13 cellular contexts compared by ENCODE assay signal in genomic region chr1:55696181-55696580, GRCh38.
DNase-seq lines count a peak whose midpoint lies in the region; ATAC-seq and TF ChIP-seq lines count a peak whose summit lies in the region.
"Had no signal": no experiment of that assay in that cellular context is flagged by ENCODE, and none has a peak within 500 bp of the region (broad histone marks: within the 10 kb centered on the region; RNA-seq: fewer than 3 reads in every experiment).

No MANE protein-coding gene starts in this region.

- no peak for ATAC-seq in GM18870 (IDR thresholded peaks at IDR 0.05; ENCODE audit: unreplicated experiment)

- H3K27ac ChIP-seq in vagina = peak overlapping the region; percentile 67
- H3K27ac ChIP-seq: 22Rv1, HL-60 had no signal

- H3K4me3 ChIP-seq in choroid plexus epithelial cell (ENCODE audit: low read depth, low read length) (no peak overlapping the region), lower leg skin (ENCODE audit: low read depth, poor library complexity, severe bottlenecking) (no peak overlapping the region), vagina (no peak overlapping the region)

- intact Hi-C loops in lower leg skin (cut with DNase I; ENCODE audit: low total_unique reads) (no loop called here), vagina (cut with DNase I) (no loop called here)

- DNase-seq in DMS53 (lab: John Stamatoyannopoulos, UW) = peak; percentile 29
- no peak for DNase-seq in DMS53 treated with DMSO at 0.1 percent for 48 hours (lab: John Stamatoyannopoulos, UW; ENCODE audit: unreplicated experiment)
- peak; percentile 48 for DNase-seq in choroid plexus epithelial cell (ENCODE audit: low read depth)
- DNase-seq in lower leg skin (ENCODE audit: low spot score in 2 of 2) = peak; percentile 57 to 87
- DNase-seq in vagina (ENCODE audit: extremely low spot score in 2 of 2) = no peak
- no peak for DNase-seq in activated CD4-positive, alpha-beta T cell treated with anti-CD3 and anti-CD28 coated beads, Interleukin-2, amount 50 U/mL, for 1 hour
- no peak for DNase-seq in NOMO-1 treated with dmso at 0.1 percent for 144 hours (lab: John Stamatoyannopoulos, UW; ENCODE audit: unreplicated experiment)
- DNase-seq: activated naive CD4-positive, alpha-beta T cell; GF-D8; NCI-H1436 treated with DMSO at 0.1 percent for 48 hours had no signal

- H3K9me3 ChIP-seq in vagina = no peaks in the 10 kb centered on the region

- peaks cover 13% of the 10 kb centered on the region for H3K4me1 ChIP-seq in vagina

- no peaks in the 10 kb centered on the region for H3K27me3 ChIP-seq in vagina

- H3K36me3 ChIP-seq in vagina = no peaks in the 10 kb centered on the region

- TF ChIP-seq CTCF in choroid plexus epithelial cell (conservative IDR thresholded peaks at IDR 0.05; ENCODE audit: low read depth, low read length) (no peak), lower leg skin (IDR thresholded peaks at IDR 0.05) (no peak), vagina (IDR thresholded peaks at IDR 0.05) (no peak)

- TF ChIP-seq POLR2A in lower leg skin (IDR thresholded peaks at IDR 0.05) = no peak
- no peak for TF ChIP-seq POLR2A in vagina (IDR thresholded peaks at IDR 0.05)

- WGBS in lower leg skin, 2 donors = 59 to 60% methylated on average over 8 of the region's 8 CpGs

Comparison
In these comparisons a context has a peak if more than half of its experiments do, and no peak if none do; other contexts are left out.
1. DNase-seq: peak in DMS53 (single experiment), choroid plexus epithelial cell (single experiment) and lower leg skin (2 of 2); none in DMS53 treated with DMSO at 0.1 percent for 48 hours (single experiment), vagina (0 of 2), activated CD4-positive, alpha-beta T cell treated with anti-CD3 and anti-CD28 coated beads, Interleukin-2, amount 50 U/mL, for 1 hour (single experiment) and NOMO-1 treated with dmso at 0.1 percent for 144 hours (single experiment).